15 cellular contexts compared by ENCODE assay signal in genomic region chr19:14439014-14439413, GRCh38. TPM values are rescaled to one million over a fixed set of nuclear protein-coding genes. Genes with fewer than 3 reads are reported as not detected.
A peak's percentile ranks its signal among the peaks of the same experiment; 100 is the strongest.
DNase-seq lines count a peak whose midpoint lies in the region; ATAC-seq and TF ChIP-seq lines count a peak whose summit lies in the region.
"Had no signal": no experiment of that assay in that cellular context is flagged by ENCODE, and none has a peak within 500 bp of the region (broad histone marks: within the 10 kb centered on the region; RNA-seq: fewer than 3 reads in every experiment).

No MANE protein-coding gene starts in this region.

- no peaks in the 10 kb centered on the region for H3K27me3 Mint-ChIP-seq in activated T-cell treated with anti-CD3 and anti-CD28 coated beads, Interleukin-2, amount 50 U/mL, for 72 hours (ENCODE audit: low read depth)
- no peaks in the 10 kb centered on the region for H3K27me3 Mint-ChIP-seq in activated naive CD8-positive, alpha-beta T cell treated with anti-CD3 and anti-CD28 coated beads for 36 hours

- DNase-seq in activated T-cell treated with anti-CD3 and anti-CD28 coated beads, Interleukin-2, amount 50 U/mL, for 72 hours: no peak
- no peak for DNase-seq in activated T-cell treated with anti-CD3 and anti-CD28 coated beads, Interleukin-2, amount 50 U/mL, for 1 hour
- DNase-seq in MV-4-11 (lab: John Stamatoyannopoulos, UW) (peak; percentile 38), NCI-H2227 treated with DMSO at 0.1 percent for 48 hours (lab: John Stamatoyannopoulos, UW) (no peak), hypothalamus (lab: John Stamatoyannopoulos, UW) (no peak)
- no peak for DNase-seq in activated naive CD8-positive, alpha-beta T cell treated with anti-CD3 and anti-CD28 coated beads for 36 hours
- DNase-seq: activated CD4-positive, alpha-beta T cell treated with anti-CD3 and anti-CD28 coated beads, Interleukin-2, amount 50 U/mL, for 4 hours; gastrocnemius medialis; stimulated activated CD4-positive, alpha-beta T cell treated with anti-CD3 and anti-CD28 coated beads, Interleukin-1b, Interleukin-23, amount 100 ng/mL, for 48 hours; stimulated activated naive CD4-positive, alpha-beta T cell had no signal

- H3K27ac ChIP-seq in neutrophil: peak overlapping the region; percentile 87
- H3K27ac ChIP-seq: ascending aorta, gastrocnemius medialis had no signal

- no peaks in the 10 kb centered on the region for H3K9me3 ChIP-seq in neutrophil
- H3K9me3 ChIP-seq: ascending aorta, gastrocnemius medialis had no signal

- H3K36me3 Mint-ChIP-seq in activated T-cell treated with anti-CD3 and anti-CD28 coated beads, Interleukin-2, amount 50 U/mL, for 72 hours (ENCODE audit: insufficient read depth in 2 of 2): peaks cover 14 to 15% of the 10 kb centered on the region in 2 donors
- H3K36me3 Mint-ChIP-seq in activated naive CD8-positive, alpha-beta T cell treated with anti-CD3 and anti-CD28 coated beads for 36 hours: peaks cover 32% of the 10 kb centered on the region

- no peaks in the 10 kb centered on the region for H3K9me3 Mint-ChIP-seq in activated T-cell treated with anti-CD3 and anti-CD28 coated beads, Interleukin-2, amount 50 U/mL, for 72 hours
- no peaks in the 10 kb centered on the region for H3K9me3 Mint-ChIP-seq in activated naive CD8-positive, alpha-beta T cell treated with anti-CD3 and anti-CD28 coated beads for 36 hours

- peak overlapping the region; percentile 78 for H3K27ac Mint-ChIP-seq in activated T-cell treated with anti-CD3 and anti-CD28 coated beads, Interleukin-2, amount 50 U/mL, for 72 hours
- peak overlapping the region; percentile 91 for H3K27ac Mint-ChIP-seq in activated naive CD8-positive, alpha-beta T cell treated with anti-CD3 and anti-CD28 coated beads for 36 hours

- peaks cover 28% of the 10 kb centered on the region for H3K36me3 ChIP-seq in neutrophil

- peaks cover 64% of the 10 kb centered on the region for H3K4me1 Mint-ChIP-seq in activated T-cell treated with anti-CD3 and anti-CD28 coated beads, Interleukin-2, amount 50 U/mL, for 72 hours (ENCODE audit: low read depth)
- H3K4me1 Mint-ChIP-seq in activated naive CD8-positive, alpha-beta T cell treated with anti-CD3 and anti-CD28 coated beads for 36 hours: peaks cover 52% of the 10 kb centered on the region

- no peak for TF ChIP-seq CTCF in neutrophil (IDR thresholded peaks at IDR 0.05)

- peak overlapping the region; percentile 5 to 17 for H3K4me3 ChIP-seq in neutrophil (ENCODE audit: low read depth in 1 of 2, low read length in 1 of 2)
- H3K4me3 ChIP-seq: ascending aorta, gastrocnemius medialis, GM12878 had no signal

- H3K4me3 Mint-ChIP-seq in activated T-cell treated with anti-CD3 and anti-CD28 coated beads, Interleukin-2, amount 50 U/mL, for 72 hours: peak overlapping the region; percentile 95 to 97
- H3K4me3 Mint-ChIP-seq in activated naive CD8-positive, alpha-beta T cell treated with anti-CD3 and anti-CD28 coated beads for 36 hours: peak overlapping the region; percentile 88

- ATAC-seq in activated T-cell treated with anti-CD3 and anti-CD28 coated beads, Interleukin-2, amount 50 U/mL, for 72 hours (replicated peaks in 1 of 2): no peak
- ATAC-seq in HG03457 (IDR thresholded peaks at IDR 0.05; ENCODE audit: unreplicated experiment): no peak
- ATAC-seq: gastrocnemius medialis, SK-N-SH treated with all-trans-retinoic acid at 6 μM for 48 hours had no signal

- H3K4me1 ChIP-seq in neutrophil (ENCODE audit: control insufficient read depth in 1 of 2, insufficient read depth in 1 of 2, low read depth in 1 of 2, low read length in 1 of 2): peaks cover 62 to 74% of the 10 kb centered on the region in 2 experiments

- no peaks in the 10 kb centered on the region for H3K27me3 ChIP-seq in neutrophil
- H3K27me3 ChIP-seq: ascending aorta, gastrocnemius medialis had no signal

RNA-seq across cellular contexts. Expression of gene PKN1, which starts 5.9 kb away (rescaled TPM):
- total RNA-seq in activated T-cell treated with anti-CD3 and anti-CD28 coated beads, Interleukin-2, amount 50 U/mL, for 72 hours: 100 to 1,000 TPM; 239 to 278 TPM
- total RNA-seq in activated naive CD8-positive, alpha-beta T cell treated with anti-CD3 and anti-CD28 coated beads for 36 hours: 100 to 1,000 TPM; 168 to 169 TPM

RNA-seq across cellular contexts. Expression of gene DDX39A, which starts 19.9 kb away (rescaled TPM):
- total RNA-seq in activated T-cell treated with anti-CD3 and anti-CD28 coated beads, Interleukin-2, amount 50 U/mL, for 72 hours: 100 to 1,000 TPM; 225 to 236 TPM
- 100 to 1,000 TPM; 300 to 306 TPM for total RNA-seq in activated naive CD8-positive, alpha-beta T cell treated with anti-CD3 and anti-CD28 coated beads for 36 hours

RNA-seq across cellular contexts. Expression of gene PTGER1, which starts 36.1 kb away (rescaled TPM):
- total RNA-seq in activated T-cell treated with anti-CD3 and anti-CD28 coated beads, Interleukin-2, amount 50 U/mL, for 72 hours: under 1 TPM; 0.38 to 0.39 TPM
- total RNA-seq in activated naive CD8-positive, alpha-beta T cell treated with anti-CD3 and anti-CD28 coated beads for 36 hours: under 1 TPM; 0.25 to 0.40 TPM
- total RNA-seq: GM12878 had no signal

RNA-seq across cellular contexts. Expression of gene GIPC1, which starts 56.9 kb away (rescaled TPM):
- 10 to 100 TPM; 24.1 to 28.6 TPM for total RNA-seq in activated T-cell treated with anti-CD3 and anti-CD28 coated beads, Interleukin-2, amount 50 U/mL, for 72 hours
- 10 to 100 TPM; 22.5 to 24.8 TPM for total RNA-seq in activated naive CD8-positive, alpha-beta T cell treated with anti-CD3 and anti-CD28 coated beads for 36 hours

RNA-seq across cellular contexts. Expression of gene ADGRE5, which starts 57.8 kb away (rescaled TPM):
- 100 to 1,000 TPM; 316 to 369 TPM for total RNA-seq in activated T-cell treated with anti-CD3 and anti-CD28 coated beads, Interleukin-2, amount 50 U/mL, for 72 hours
- total RNA-seq in activated naive CD8-positive, alpha-beta T cell treated with anti-CD3 and anti-CD28 coated beads for 36 hours: 100 to 1,000 TPM; 219 to 223 TPM
